Comparison of ENCODE assay signal across 14 cellular contexts in genomic region chr16:48911700-48912099, GRCh38.
DNase-seq lines count a peak whose midpoint lies in the region; ATAC-seq, FAIRE-seq and TF ChIP-seq lines count a peak whose summit lies in the region.
"Had no signal": no experiment of that assay in that cellular context is flagged by ENCODE, and none has a peak within 500 bp of the region (broad histone marks: within the 10 kb centered on the region; RNA-seq: fewer than 3 reads in every experiment).

No MANE protein-coding gene starts in this region.

- no peak for ATAC-seq in activated T-cell treated with anti-CD3 and anti-CD28 coated beads, Interleukin-2, amount 50 U/mL, for 4 hours
- ATAC-seq: CD8-positive, alpha-beta T cell; natural killer cell treated with Interleukin-12 subunit alpha and Interleukin-12 subunit beta and Interleukin-15 and Interleukin-18, amount 100 ng/mL, for 72 hours had no signal

- TF ChIP-seq CTCF in AG04449 (IDR thresholded peaks at IDR 0.05; ENCODE audit: insufficient read depth, low read length, missing control alignments) (peak; percentile 22), NB4 (IDR thresholded peaks at IDR 0.05; ENCODE audit: low read depth, low read length) (no peak)

- H3K36me3 Mint-ChIP-seq in activated T-cell treated with anti-CD3 and anti-CD28 coated beads, Interleukin-2, amount 50 U/mL, for 4 hours (ENCODE audit: insufficient read depth), result no peaks in the 10 kb centered on the region
- H3K36me3 Mint-ChIP-seq: CD8-positive, alpha-beta T cell; natural killer cell treated with Interleukin-12 subunit alpha and Interleukin-12 subunit beta and Interleukin-15 and Interleukin-18, amount 100 ng/mL, for 72 hours had no signal

- H3K4me3 ChIP-seq in AG04449 (ENCODE audit: low read depth, low read length) (no peak overlapping the region), NB4 (ENCODE audit: low read depth, low read length) (no peak overlapping the region)
- H3K4me3 ChIP-seq: sigmoid colon had no signal

- POLR2A ChIA-PET in AG04449 (lab: Yijun Ruan, JAX), result no interaction called here

- no peak for DNase-seq in AG04449 (ENCODE audit: low read depth, low spot score)
- DNase-seq in ELR (ENCODE audit: low read depth), result peak; percentile 3
- DNase-seq in NB4 (ENCODE audit: low read depth), result peak; percentile 7
- peak; percentile 11 for DNase-seq in fibroblast of peridontal ligament (ENCODE audit: extremely low read depth)
- no peak for DNase-seq in activated T-cell treated with anti-CD3 and anti-CD28 coated beads for 4 hours
- no peak for DNase-seq in RCC 7860 (ENCODE audit: low spot score)
- DNase-seq in A172 (ENCODE audit: low spot score), result no peak
- DNase-seq in activated T-cell treated with anti-CD3 and anti-CD28 coated beads, Interleukin-2, amount 50 U/mL, for 4 hours, result no peak
- DNase-seq: activated naive CD4-positive, alpha-beta T cell treated with Interleukin-2 at 50 U/mL for 16 hours; CD8-positive, alpha-beta T cell; KG1; NCI-H226; sigmoid colon had no signal

- CTCF ChIA-PET in AG04449 (lab: Yijun Ruan, JAX), result interaction anchor here (1.4 kb wide), 1 partner anchor 439 kb away, joined by 5 read pairs; no protein-coding TSS in a partner anchor

- H3K27me3 Mint-ChIP-seq in activated T-cell treated with anti-CD3 and anti-CD28 coated beads, Interleukin-2, amount 50 U/mL, for 4 hours (ENCODE audit: low read depth), result peaks cover 2% of the 10 kb centered on the region

- H3K4me3 Mint-ChIP-seq in activated T-cell treated with anti-CD3 and anti-CD28 coated beads, Interleukin-2, amount 50 U/mL, for 4 hours, result no peak overlapping the region
- H3K4me3 Mint-ChIP-seq: CD8-positive, alpha-beta T cell; natural killer cell treated with Interleukin-12 subunit alpha and Interleukin-12 subunit beta and Interleukin-15 and Interleukin-18, amount 100 ng/mL, for 72 hours had no signal

- TF ChIP-seq POLR2A in NB4 (IDR thresholded peaks at IDR 0.05; ENCODE audit: extremely low read depth, insufficient read length), result no peak

- no peaks in the 10 kb centered on the region for H3K4me1 Mint-ChIP-seq in activated T-cell treated with anti-CD3 and anti-CD28 coated beads, Interleukin-2, amount 50 U/mL, for 4 hours (ENCODE audit: low read depth)

- no peak for FAIRE-seq in RCC 7860 (lab: Jason Lieb, UNC)

- H3K9me3 Mint-ChIP-seq in activated T-cell treated with anti-CD3 and anti-CD28 coated beads, Interleukin-2, amount 50 U/mL, for 4 hours, result peaks cover 6% of the 10 kb centered on the region
- H3K9me3 Mint-ChIP-seq: natural killer cell treated with Interleukin-12 subunit alpha and Interleukin-12 subunit beta and Interleukin-15 and Interleukin-18, amount 100 ng/mL, for 72 hours had no signal

Comparison
In these comparisons a context has a peak if more than half of its experiments do, and no peak if none do; other contexts are left out.
1. DNase-seq: peak in ELR (single experiment), NB4 (single experiment) and fibroblast of peridontal ligament (single experiment); none in AG04449 (single experiment), activated T-cell treated with anti-CD3 and anti-CD28 coated beads for 4 hours (single experiment), RCC 7860 (single experiment), A172 (single experiment) and activated T-cell treated with anti-CD3 and anti-CD28 coated beads, Interleukin-2, amount 50 U/mL, for 4 hours (single experiment).